18 cellular contexts compared by ENCODE assay signal in genomic region chr13:32657309-32657708, GRCh38.
DNase-seq lines count a peak whose midpoint lies in the region; ATAC-seq and TF ChIP-seq lines count a peak whose summit lies in the region.
"Had no signal": no experiment of that assay in that cellular context is flagged by ENCODE, and none has a peak within 500 bp of the region (broad histone marks: within the 10 kb centered on the region; RNA-seq: fewer than 3 reads in every experiment).

No MANE protein-coding gene starts in this region.

- DNase-seq in EL, result peak; percentile 6
- DNase-seq in chondrocyte (ENCODE audit: low spot score), result no peak
- DNase-seq in dorsolateral prefrontal cortex, result no peak
- DNase-seq in GM13977 (ENCODE audit: low spot score), result no peak
- DNase-seq: Calu3; CD8-positive, alpha-beta T cell; DMS 273 treated with DMSO at 0.1 percent for 48 hours; DMS53; DND-41; GDM1; KBM-7 had no signal

- peaks cover 25% of the 10 kb centered on the region for H3K9me3 Mint-ChIP-seq in chondrocyte (ENCODE audit: low read depth)
- H3K9me3 Mint-ChIP-seq: CD8-positive, alpha-beta T cell had no signal

- peaks cover 40% of the 10 kb centered on the region for H3K4me1 Mint-ChIP-seq in chondrocyte (ENCODE audit: low read depth)
- H3K4me1 Mint-ChIP-seq: GM23338 had no signal

- H3K36me3 Mint-ChIP-seq in chondrocyte (ENCODE audit: low read depth), result peaks cover 23% of the 10 kb centered on the region

- no peaks in the 10 kb centered on the region for H3K27me3 ChIP-seq in dorsolateral prefrontal cortex
- H3K27me3 ChIP-seq: BLaER1 treated with 17β-estradiol and CSF1 and Interleukin-3, amounts not matched to agents 10 nM and 100 nM had no signal

- H3K9me3 ChIP-seq in HEK293 (ENCODE audit: control insufficient read depth, insufficient read depth, low read depth, low read length), result no peaks in the 10 kb centered on the region

- no peaks in the 10 kb centered on the region for H3K4me1 ChIP-seq in HEK293 (ENCODE audit: control insufficient read depth, insufficient read depth, low read length)

- TF ChIP-seq CTCF in HEK293 (tag by site-specific recombination; IDR thresholded peaks at IDR 0.05) (no peak), chondrocyte (IDR thresholded peaks at IDR 0.05) (no peak), dorsolateral prefrontal cortex (IDR thresholded peaks at IDR 0.05 in 54 of 56, conservative IDR thresholded peaks at IDR 0.05 in 2 of 56; ENCODE audit: low read depth in 1 of 56, partially characterized antibody in 56 of 56) (no peak), GM13977 (IDR thresholded peaks at IDR 0.05; ENCODE audit: extremely low read depth, insufficient read depth, missing control alignments) (no peak)

- POLR2A ChIA-PET in HEK293 (lab: Yijun Ruan, JAX), result no interaction called here

- intact Hi-C loops in dorsolateral prefrontal cortex (cut with DNase I), result loop anchor here in 1 of 2 donors (10.0 kb wide), 1 partner anchor 273 kb away; no protein-coding TSS in a partner anchor

- no peak overlapping the region for H3K4me3 Mint-ChIP-seq in chondrocyte (ENCODE audit: unreplicated experiment)
- H3K4me3 Mint-ChIP-seq: B cell; CD8-positive, alpha-beta T cell; GM23338; IgD-negative memory B cell had no signal

- ATAC-seq in GM21717 (IDR thresholded peaks at IDR 0.05; ENCODE audit: unreplicated experiment), result no peak
- ATAC-seq: CD8-positive, alpha-beta T cell; GM23338; HepG2 had no signal

- H3K4me3 ChIP-seq in HEK293 (ENCODE audit: low read depth, low read length) (no peak overlapping the region), dorsolateral prefrontal cortex (no peak overlapping the region)
- H3K4me3 ChIP-seq: BLaER1 treated with 17β-estradiol and CSF1 and Interleukin-3, amounts not matched to agents 10 nM and 100 nM; GM23338 had no signal

- no peak overlapping the region for H3K27ac ChIP-seq in HEK293 (ENCODE audit: extremely low read depth, low read depth, low read length)
- H3K27ac ChIP-seq in dorsolateral prefrontal cortex, result no peak overlapping the region
- H3K27ac ChIP-seq: BLaER1 treated with 17β-estradiol and CSF1 and Interleukin-3, amounts not matched to agents 10 nM and 100 nM had no signal

- CTCF ChIA-PET in HEK293 (lab: Yijun Ruan, JAX), result no interaction called here

- no peaks in the 10 kb centered on the region for H3K27me3 Mint-ChIP-seq in chondrocyte (ENCODE audit: low read depth)
- H3K27me3 Mint-ChIP-seq: B cell, IgD-negative memory B cell had no signal

- H3K27ac Mint-ChIP-seq in chondrocyte (ENCODE audit: unreplicated experiment), result peak overlapping the region; percentile 2
- H3K27ac Mint-ChIP-seq: B cell; CD8-positive, alpha-beta T cell; GM23338 had no signal

- in situ Hi-C loops in GM13977 (cut with MboI; ENCODE audit: low pct_unique_long_range_greater_than_20kb, low sequenced_read_pairs, unreplicated experiment), result no loop called here

- H3K36me3 ChIP-seq in HEK293 (ENCODE audit: control insufficient read depth in 2 of 2, insufficient read depth in 1 of 2, low read length in 2 of 2), result peaks cover 0 to 3% of the 10 kb centered on the region in 2 experiments; a peak in 1 of 3 replicates

TF ChIP-seq in HEK293, 187 proteins besides CTCF, POLR2A, EP300 and RAD21:
- TF ChIP-seq ZNF560 (tag by site-specific recombination; IDR thresholded peaks at IDR 0.05; ENCODE audit: borderline replicate concordance) (0 out of 2 replicates have a peak, but pooled peaks have one; percentile 17), YY1 (tag by site-specific recombination; IDR thresholded peaks at IDR 0.05) (no peak), ZNF529 (tag by site-specific recombination; IDR thresholded peaks at IDR 0.05; ENCODE audit: insufficient replicate concordance) (peak; percentile 11), ZNF202 (tag by site-specific recombination; IDR thresholded peaks at IDR 0.05; ENCODE audit: borderline replicate concordance) (no peak), KLF16 (tag by site-specific recombination; IDR thresholded peaks at IDR 0.05) (no peak), ZNF133 (tag by site-specific recombination; IDR thresholded peaks at IDR 0.05) (no peak), SETDB1 (IDR thresholded peaks at IDR 0.05; ENCODE audit: insufficient read length, low read length) (peak; percentile 94), ZNF530 (tag by site-specific recombination; IDR thresholded peaks at IDR 0.05; ENCODE audit: low read depth) (no peak), ZBTB10 (tag by site-specific recombination; IDR thresholded peaks at IDR 0.05) (no peak)
